ENCODE assay signal across 1 cellular context in the genomic region with DNA sequence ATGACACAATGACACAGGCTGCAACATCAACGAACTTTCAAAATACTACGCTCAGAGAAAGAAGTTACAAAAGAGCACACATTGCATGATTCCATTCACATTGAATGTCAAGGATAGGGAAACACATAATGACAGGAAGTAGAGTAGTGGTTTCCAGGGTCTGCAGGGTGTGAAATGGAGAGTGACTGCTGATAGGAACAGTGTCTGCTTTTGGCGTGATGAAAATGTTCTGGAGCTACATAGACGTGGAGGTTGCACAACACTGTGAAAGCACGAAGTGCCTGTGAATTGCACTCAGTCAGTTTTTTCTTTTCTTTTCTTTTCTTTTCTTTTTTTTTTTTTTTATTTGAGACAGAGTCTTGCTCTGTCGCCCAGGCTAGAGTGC.
A peak's percentile ranks its signal among the peaks of the same experiment; 100 is the strongest.
TF ChIP-seq lines count a peak whose summit lies in the region.

No MANE protein-coding gene starts in this region.

TF ChIP-seq in K562, 482 proteins besides CTCF, POLR2A, EP300 and RAD21:
- TF ChIP-seq, protein P1, sequence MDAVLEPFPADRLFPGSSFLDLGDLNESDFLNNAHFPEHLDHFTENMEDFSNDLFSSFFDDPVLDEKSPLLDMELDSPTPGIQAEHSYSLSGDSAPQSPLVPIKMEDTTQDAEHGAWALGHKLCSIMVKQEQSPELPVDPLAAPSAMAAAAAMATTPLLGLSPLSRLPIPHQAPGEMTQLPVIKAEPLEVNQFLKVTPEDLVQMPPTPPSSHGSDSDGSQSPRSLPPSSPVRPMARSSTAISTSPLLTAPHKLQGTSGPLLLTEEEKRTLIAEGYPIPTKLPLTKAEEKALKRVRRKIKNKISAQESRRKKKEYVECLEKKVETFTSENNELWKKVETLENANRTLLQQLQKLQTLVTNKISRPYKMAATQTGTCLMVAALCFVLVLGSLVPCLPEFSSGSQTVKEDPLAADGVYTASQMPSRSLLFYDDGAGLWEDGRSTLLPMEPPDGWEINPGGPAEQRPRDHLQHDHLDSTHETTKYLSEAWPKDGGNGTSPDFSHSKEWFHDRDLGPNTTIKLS (IDR thresholded peaks at IDR 0.05; ENCODE audit: borderline replicate concordance, low read depth), result no peak
- TF ChIP-seq CEBPB (tag; IDR thresholded peaks at IDR 0.05) (peak; percentile 69), SUPT5H (IDR thresholded peaks at IDR 0.05) (no peak), CEBPG (CRISPR knock-in tag; IDR thresholded peaks at IDR 0.05) (no peak), CEBPG (tag; conservative IDR thresholded peaks at IDR 0.05 in 1 of 2, IDR thresholded peaks at IDR 0.05 in 1 of 2) (0 out of 4 replicates have a peak, but pooled peaks of 1 of the 2 experiments have one; percentile 15)
